8 cellular contexts compared by ENCODE assay signal in genomic region chr10:91908358-91909177, GRCh38. TPM values are rescaled to one million over a fixed set of nuclear protein-coding genes. Genes with fewer than 3 reads are reported as not detected.
DNase-seq lines count a peak whose midpoint lies in the region; ATAC-seq and TF ChIP-seq lines count a peak whose summit lies in the region.

No MANE protein-coding gene starts in this region.

- intact Hi-C loops in HCT116 (cut with micrococcal nuclease) = no loop called here
- intact Hi-C loops in heart left ventricle (cut with DNase I) = loop anchor here in 5 of 10 donors (1.0 to 10.0 kb wide), 5 partner anchors 15 to 414 kb away; partner anchors contain the start of genes BTAF1 (in 1 of the 5) and TNKS2 (in 1 of the 5)

- H3K9ac ChIP-seq in HCT116 (ENCODE audit: low read length) = peak overlapping the region; percentile 69

- ATAC-seq in HCT116 (peak; percentile 89), SK-N-SH treated with all-trans-retinoic acid at 6 μM for 48 hours (peak; percentile 91), heart left ventricle (peak; percentile 91 to 97 (median 97))

- H3K27me3 ChIP-seq in HCT116 (ENCODE audit: insufficient read depth, low read length) (no peaks in the 10 kb centered on the region), MG63 (no peaks in the 10 kb centered on the region), heart left ventricle (peaks cover 0 to 4% (median 0%) of the 10 kb centered on the region in 9 donors)

- no peaks in the 10 kb centered on the region for H3K9me2 ChIP-seq in HCT116 (ENCODE audit: insufficient read depth)

- TF ChIP-seq POLR2A in HCT116 (IDR thresholded peaks at IDR 0.05; ENCODE audit: borderline replicate concordance, extremely low read depth, insufficient read depth, insufficient read length) (no peak), heart left ventricle (IDR thresholded peaks at IDR 0.05) (no peak)

- CTCF ChIA-PET in HCT116 (lab: Charles Lee) = interaction anchor here (0.7 to 3.1 kb wide), 2 partner anchors 17 to 150 kb away, joined by 3 to 18 read pairs; no protein-coding TSS in a partner anchor

- TF ChIP-seq CTCF in GM10266 (IDR thresholded peaks at IDR 0.05; ENCODE audit: control insufficient read depth, insufficient read depth, low read depth, missing control alignments) (peak; percentile 76), HCT116 (IDR thresholded peaks at IDR 0.05 in 2 of 3, conservative IDR thresholded peaks at IDR 0.05 in 1 of 3; ENCODE audit: borderline replicate concordance in 1 of 3, insufficient read depth in 1 of 3, low read depth in 2 of 3, low read length in 2 of 3) (peak; percentile 49 to 52 (median 50)), heart left ventricle (IDR thresholded peaks at IDR 0.05) (peak; percentile 14 to 74 (median 40))

- H3K4me1 ChIP-seq in HCT116 (ENCODE audit: control insufficient read depth in 1 of 2, insufficient read depth in 2 of 2, low read length in 2 of 2) (peaks cover 8 to 23% of the 10 kb centered on the region in 2 experiments; a peak in 3 of 4 replicates), heart left ventricle (peaks cover 0 to 23% (median 8%) of the 10 kb centered on the region in 12 donors)

- peak overlapping the region; percentile 100 for H2AFZ ChIP-seq in HCT116 (ENCODE audit: low read depth, low read length, poor library complexity, severe bottlenecking)

- peak overlapping the region; percentile 69 for H3K27ac ChIP-seq in HCT116 (ENCODE audit: low read depth, low read length)
- H3K27ac ChIP-seq in heart left ventricle = peak overlapping the region in 11 of 12 donors; percentile 64 to 83 (median 79)

- H3K4me2 ChIP-seq in HCT116 (ENCODE audit: low read length) = peak overlapping the region; percentile 100

- H3K9me3 Mint-ChIP-seq in activated naive CD8-positive, alpha-beta T cell (ENCODE audit: low read depth) = no peaks in the 10 kb centered on the region

- BruUV-seq in HCT116 (replicated peaks; lab: Mats Ljungman, UMichigan) = no TSS peak

- H3K4me1 Mint-ChIP-seq in activated naive CD8-positive, alpha-beta T cell (ENCODE audit: low read depth) = peaks cover 25% of the 10 kb centered on the region

- WGBS in heart left ventricle, 4 donors = 0 to 1% (median 0%) methylated on average over 26 to 94 of the region's 94 CpGs

- H3K27ac Mint-ChIP-seq in activated naive CD8-positive, alpha-beta T cell = peak overlapping the region; percentile 95

- no peaks in the 10 kb centered on the region for H4K20me1 ChIP-seq in HCT116 (ENCODE audit: insufficient read depth)

- peak; percentile 53 for TF ChIP-seq RAD21 in HCT116 (IDR thresholded peaks at IDR 0.05; ENCODE audit: low read depth)

- no peaks in the 10 kb centered on the region for H3K36me3 Mint-ChIP-seq in activated naive CD8-positive, alpha-beta T cell

- H3K4me3 Mint-ChIP-seq in activated naive CD8-positive, alpha-beta T cell = peak overlapping the region; percentile 93

- no peaks in the 10 kb centered on the region for H3K79me2 ChIP-seq in HCT116 (ENCODE audit: insufficient read depth, low read length)

- DNase-seq in GM10266 (ENCODE audit: extremely low spot score) (peak; percentile 86), HCT116 (ENCODE audit: low read depth, low spot score) (peak; percentile 84), MG63 (peak; percentile 67), heart left ventricle (peak; percentile 70 to 87 (median 82)), pons (ENCODE audit: low spot score) (peak; percentile 65), ureter (ENCODE audit: low spot score) (peak; percentile 76)

- RAD21 ChIA-PET in HCT116 (lab: Charles Lee; ENCODE audit: low non-redundant PET in 1 of 2, low total read pairs in 2 of 2, uncharacterized antibody in 2 of 2, unreplicated experiment in 2 of 2) = interaction anchor here in 1 of 2 experiments (0.5 to 1.0 kb wide), 2 partner anchors 52 to 521 kb away, joined by 3 to 8 read pairs; no protein-coding TSS in a partner anchor

- H3K27me3 Mint-ChIP-seq in activated naive CD8-positive, alpha-beta T cell = peaks cover 2% of the 10 kb centered on the region

- H3K4me3 ChIP-seq in HCT116 (replicated peaks in 1 of 2; ENCODE audit: low read depth in 1 of 2, low read length in 2 of 2) (peak overlapping the region; percentile 62 to 85), MG63 (peak overlapping the region; percentile 68), heart left ventricle (peak overlapping the region; percentile 55 to 94 (median 80))

- H3K36me3 ChIP-seq in HCT116 (ENCODE audit: control insufficient read depth in 1 of 2, insufficient read depth in 2 of 2, low read length in 2 of 2) = no peaks in the 10 kb centered on the region
- no peaks in the 10 kb centered on the region for H3K36me3 ChIP-seq in MG63
- no peaks in the 10 kb centered on the region for H3K36me3 ChIP-seq in heart left ventricle

- POLR2A ChIA-PET in HCT116 (lab: Charles Lee) = interaction anchor here (1.1 kb wide), 1 partner anchor 15 kb away, joined by 4 read pairs; the partner anchor contains the start of gene BTAF1

- H3K9me3 ChIP-seq in HCT116 (ENCODE audit: control insufficient read depth in 1 of 2, insufficient read depth in 1 of 2, low read depth in 1 of 2, low read length in 2 of 2) (no peaks in the 10 kb centered on the region), MG63 (no peaks in the 10 kb centered on the region), heart left ventricle (no peaks in the 10 kb centered on the region)

TF ChIP-seq in HCT116, 20 proteins besides CTCF, POLR2A, EP300 and RAD21 (continues in another document):
- TF ChIP-seq ATF3 (IDR thresholded peaks at IDR 0.05) = no peak
- TF ChIP-seq ZNF274 (IDR thresholded peaks at IDR 0.05; ENCODE audit: low read depth, low read length) = no peak
- TF ChIP-seq POLR2AphosphoS5 (IDR thresholded peaks at IDR 0.05; ENCODE audit: low read depth, low read length) = peak; percentile 77
- TF ChIP-seq EZH2 (IDR thresholded peaks at IDR 0.05) = no peak
- no peak for TF ChIP-seq ELF1 (IDR thresholded peaks at IDR 0.05; ENCODE audit: borderline replicate concordance, low read depth)
- no peak for TF ChIP-seq SRF (IDR thresholded peaks at IDR 0.05; ENCODE audit: low read depth)
- TF ChIP-seq ZBTB33 (IDR thresholded peaks at IDR 0.05; ENCODE audit: extremely low read depth, insufficient replicate concordance, low read length) = no peak
- no peak for TF ChIP-seq SP1 (IDR thresholded peaks at IDR 0.05; ENCODE audit: low read depth)

TF ChIP-seq in SK-N-SH treated with all-trans-retinoic acid at 6 μM for 48 hours, 23 proteins besides CTCF, POLR2A, EP300 and RAD21:
- TF ChIP-seq POU6F1 (CRISPR knock-in tag; IDR thresholded peaks at IDR 0.05; ENCODE audit: borderline replicate concordance, low read depth) (no peak), SNAI2 (CRISPR knock-in tag; IDR thresholded peaks at IDR 0.05) (0 out of 2 replicates have a peak, but pooled peaks have one; percentile 29), TSHZ2 (CRISPR knock-in tag; IDR thresholded peaks at IDR 0.05) (0 out of 2 replicates have a peak, but pooled peaks have one; percentile 57)

RNA-seq across cellular contexts. Expression of gene FGFBP3, which starts 0.7 kb away (rescaled TPM):
- 1.2 TPM for total RNA-seq in HCT116 (2021; ENCODE audit: unreplicated experiment)
- 0.37 and 0.56 TPM in 2 replicates for polyA plus RNA-seq in HCT116 (2012)
- not detected in 2 replicates for total RNA-seq in MG63 (2014; rRNA removed; shearing (Covaris generic); ENCODE audit: low replicate concordance)
- under 1 TPM in 8 of 9 donors, not detected in 1; 0.16 to 0.81 (median 0.50) TPM for total RNA-seq in heart left ventricle
- polyA plus RNA-seq in heart left ventricle = under 1 TPM; 0.18 to 0.46 TPM
- 2.9 TPM for total RNA-seq in ureter

RNA-seq across cellular contexts. Expression of gene BTAF1, which starts 15.0 kb away (rescaled TPM):
- total RNA-seq in HCT116 (2021; ENCODE audit: unreplicated experiment) = 42.5 TPM
- polyA plus RNA-seq in HCT116 (2012) = 21.8 and 25.8 TPM in 2 replicates
- total RNA-seq in MG63 (2014; rRNA removed; shearing (Covaris generic); ENCODE audit: low replicate concordance) = 10.1 and 11.4 TPM in 2 replicates
- 10 to 100 TPM; 10.9 to 22.3 (median 12.0) TPM for total RNA-seq in heart left ventricle
- 1 to 10 TPM; 5.5 to 6.5 TPM for polyA plus RNA-seq in heart left ventricle
- 55.4 TPM for total RNA-seq in ureter

Comparison
In these comparisons a context has a peak if more than half of its experiments do, and no peak if none do; other contexts are left out.
1. Peak in every context shown above with its lines: DNase-seq, ATAC-seq, H3K4me3 ChIP-seq and H3K27ac ChIP-seq.